ENCODE assay signal across 8 cellular contexts in genomic region chr1:117929340-117930172, GRCh38. TPM values are rescaled to one million over a fixed set of nuclear protein-coding genes. Genes with fewer than 3 reads are reported as not detected.
DNase-seq lines count a peak whose midpoint lies in the region; ATAC-seq and TF ChIP-seq lines count a peak whose summit lies in the region.

Gene GDAP2 (minus strand): TSS chr1:117929621. CDS start chr1:117920357, 9,264 bp downstream.
Gene WDR3 (plus strand): TSS chr1:117929739. CDS start chr1:117933320, 3,581 bp downstream.

- H3K27me3 ChIP-seq in left ventricle myocardium inferior (ENCODE audit: low read depth) = no peaks in the 10 kb centered on the region

- peak; percentile 79 for TF ChIP-seq POLR2A in GM15510 (IDR thresholded peaks at IDR 0.05; ENCODE audit: borderline replicate concordance, extremely low read depth, insufficient read length)

- no peaks in the 10 kb centered on the region for H3K9me3 ChIP-seq in T-helper 17 cell (ENCODE audit: control insufficient read depth, low read length, poor library complexity, severe bottlenecking)
- H3K9me3 ChIP-seq in left ventricle myocardium inferior (replicated peaks) = no peaks in the 10 kb centered on the region

- H3K27me3 Mint-ChIP-seq in T-helper 17 cell (no peaks in the 10 kb centered on the region), progenitor cell of endocrine pancreas (no peaks in the 10 kb centered on the region)

- H3K36me3 Mint-ChIP-seq in T-helper 17 cell (ENCODE audit: low read depth) (peaks cover 14% of the 10 kb centered on the region), progenitor cell of endocrine pancreas (ENCODE audit: insufficient read depth) (peaks cover 5% of the 10 kb centered on the region)

- H3K4me3 Mint-ChIP-seq in T-helper 17 cell (peak within 1 kb of the TSS; percentile 99), progenitor cell of endocrine pancreas (ENCODE audit: low read depth) (peak within 1 kb of the TSS; percentile 88)

- TF ChIP-seq CTCF in left ventricle myocardium inferior (IDR thresholded peaks at IDR 0.05; ENCODE audit: borderline replicate concordance) (no peak), progenitor cell of endocrine pancreas (IDR thresholded peaks at IDR 0.05; ENCODE audit: unreplicated experiment) (no peak)

- H3K4me1 ChIP-seq in left ventricle myocardium inferior = peaks cover 55% of the 10 kb centered on the region

- intact Hi-C loops in left ventricle myocardium inferior (cut with micrococcal nuclease) = no loop called here

- peaks cover 8% of the 10 kb centered on the region for H3K36me3 ChIP-seq in left ventricle myocardium inferior

- H3K4me3 ChIP-seq in left ventricle myocardium inferior = peak within 1 kb of the TSS; percentile 80

- peak within 1 kb of the TSS; percentile 89 for H3K27ac ChIP-seq in left ventricle myocardium inferior (replicated peaks)

- no peaks in the 10 kb centered on the region for H3K9me3 Mint-ChIP-seq in progenitor cell of endocrine pancreas (ENCODE audit: low read depth)

- DNase-seq in NCI-H1694 treated with DMSO at 0.1 percent for 48 hours (lab: John Stamatoyannopoulos, UW) (peak; percentile 89), T-helper 17 cell (peak; percentile 86 to 93 (median 91)), amygdala (lab: John Stamatoyannopoulos, UW) (peak; percentile 77 to 98 (median 95)), left ventricle myocardium inferior (peak; percentile 96), progenitor cell of endocrine pancreas (ENCODE audit: low spot score, unreplicated experiment) (peak; percentile 87), ureter (ENCODE audit: low spot score) (peak; percentile 97)

- H3K4me1 Mint-ChIP-seq in T-helper 17 cell (peaks cover 57% of the 10 kb centered on the region), progenitor cell of endocrine pancreas (ENCODE audit: low read depth) (peaks cover 26% of the 10 kb centered on the region)

- H3K27ac Mint-ChIP-seq in T-helper 17 cell (peak within 1 kb of the TSS; percentile 100), progenitor cell of endocrine pancreas (peak within 1 kb of the TSS; percentile 92)

- ATAC-seq in HG02885 (IDR thresholded peaks at IDR 0.05; ENCODE audit: poor library complexity, unreplicated experiment) (peak; percentile 95), T-helper 17 cell (peak; percentile 95)

RNA-seq across cellular contexts. Expression of gene GDAP2, which starts in this region (rescaled TPM):
- total RNA-seq in T-helper 17 cell (10 to 100 TPM; 24.1 to 28.8 TPM), left ventricle myocardium inferior (18.8 TPM), progenitor cell of endocrine pancreas (28.4 and 36.6 TPM in 2 replicates), ureter (37.7 TPM)

RNA-seq across cellular contexts. Expression of gene WDR3, which starts in this region (rescaled TPM):
- total RNA-seq in T-helper 17 cell (10 to 100 TPM in 1 of 2 donors, 1 to 10 TPM in 1; 9.3 to 11.0 TPM), left ventricle myocardium inferior (10.8 TPM), progenitor cell of endocrine pancreas (28.6 and 32.6 TPM in 2 replicates), ureter (31.6 TPM)

Comparison
In these comparisons a context has a peak if more than half of its experiments do, and no peak if none do; other contexts are left out.
1. Peak in every context shown above with its lines: DNase-seq, ATAC-seq, H3K4me3 ChIP-seq and H3K27ac ChIP-seq.